11 cellular contexts compared by ENCODE assay signal in the genomic region with DNA sequence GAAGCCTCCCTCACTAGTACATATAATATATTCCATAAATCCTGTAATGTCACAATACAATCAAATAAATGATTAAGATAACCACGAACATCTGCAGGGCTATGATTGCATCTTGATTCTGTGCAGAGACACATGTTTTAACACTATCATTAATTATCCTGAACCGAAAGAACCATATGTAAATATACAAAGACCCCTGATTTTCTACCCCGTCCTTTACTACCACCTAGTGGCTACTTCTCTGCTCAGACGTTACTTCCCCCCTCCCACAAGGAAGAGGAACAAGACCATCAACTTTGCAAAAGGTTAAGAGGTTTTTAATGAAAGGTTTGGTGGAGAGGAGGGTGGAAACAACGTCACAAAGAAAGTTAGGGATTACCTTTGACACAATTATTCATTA.
DNase-seq lines count a peak whose midpoint lies in the region; ATAC-seq, FAIRE-seq and TF ChIP-seq lines count a peak whose summit lies in the region.
"Had no signal": no experiment of that assay in that cellular context is flagged by ENCODE, and none has a peak within 500 bp of the region (broad histone marks: within the 10 kb centered on the region; RNA-seq: fewer than 3 reads in every experiment).

No MANE protein-coding gene starts in this region.

- TF ChIP-seq CTCF in SK-N-SH (IDR thresholded peaks at IDR 0.05) (peak; percentile 45), H1 (IDR thresholded peaks at IDR 0.05; ENCODE audit: control extremely low read depth in 1 of 3, insufficient read depth in 1 of 3, low read depth in 1 of 3, low read length in 3 of 3) (peak in 2 of 3 experiments; percentile 46 to 51; a peak in 3 of 4 replicates), stomach (IDR thresholded peaks at IDR 0.05) (peak in 4 of 7 experiments; percentile 8 to 20 (median 16)), colonic mucosa (IDR thresholded peaks at IDR 0.05) (no peak), endothelial cell (IDR thresholded peaks at IDR 0.05; ENCODE audit: unreplicated experiment) (no peak)

- no peaks in the 10 kb centered on the region for H3K9me3 ChIP-seq in SK-N-SH
- no peaks in the 10 kb centered on the region for H3K9me3 ChIP-seq in H1 (ENCODE audit: insufficient read depth in 2 of 2, low read depth in 1 of 2, low read length in 1 of 2)
- H3K9me3 ChIP-seq in stomach, result no peaks in the 10 kb centered on the region
- H3K9me3 ChIP-seq in colonic mucosa, result no peaks in the 10 kb centered on the region
- H3K9me3 ChIP-seq: prostate gland, thoracic aorta had no signal

- no peak overlapping the region for H2BK12ac ChIP-seq in H1 (ENCODE audit: low read depth, low read length)

- no peak overlapping the region for H3K4ac ChIP-seq in H1 (replicated peaks; ENCODE audit: insufficient read length, low read depth, low read length)

- no peak overlapping the region for H3K4me3 Mint-ChIP-seq in endothelial cell (ENCODE audit: unreplicated experiment)

- no peak overlapping the region for H3K56ac ChIP-seq in H1 (replicated peaks; ENCODE audit: insufficient read length, low read depth, low read length)

- no peaks in the 10 kb centered on the region for H3K27me3 Mint-ChIP-seq in endothelial cell (ENCODE audit: unreplicated experiment)

- H3K4me2 ChIP-seq in SK-N-SH, result no peak overlapping the region
- no peak overlapping the region for H3K4me2 ChIP-seq in H1 (ENCODE audit: insufficient read depth in 1 of 2, low read depth in 2 of 2, low read length in 2 of 2)

- H4K8ac ChIP-seq in H1 (ENCODE audit: extremely low read depth, insufficient read depth, low read length), result no peak overlapping the region

- ATAC-seq in SK-N-SH treated with all-trans-retinoic acid at 6 μM for 48 hours, result no peak

- H3K27ac Mint-ChIP-seq in endothelial cell (ENCODE audit: unreplicated experiment), result no peak overlapping the region

- H3K4me3 ChIP-seq in SK-N-SH (ENCODE audit: low read depth in 2 of 2, low read length in 1 of 2) (peak overlapping the region in 1 of 2 experiments; percentile 16; a peak in 1 of 4 replicates), H1 (ENCODE audit: extremely low read depth in 1 of 4, insufficient read depth in 2 of 4, low read depth in 3 of 4, low read length in 4 of 4) (no peak overlapping the region), stomach (no peak overlapping the region), colonic mucosa (no peak overlapping the region)
- H3K4me3 ChIP-seq: prostate gland, thoracic aorta had no signal

- peak; percentile 9 for DNase-seq in SK-N-SH
- DNase-seq in NCI-H1694 (lab: John Stamatoyannopoulos, UW), result peak; percentile 1
- no peak for DNase-seq in H1 (ENCODE audit: low read depth in 1 of 2, low spot score in 2 of 2)
- DNase-seq in stomach, result no peak
- DNase-seq in LoVo (ENCODE audit: low spot score), result no peak
- DNase-seq in colonic mucosa, result no peak
- DNase-seq in endothelial cell (ENCODE audit: low spot score), result no peak
- DNase-seq: effector memory CD4-positive, alpha-beta T cell had no signal

- H3K27ac ChIP-seq in SK-N-SH (ENCODE audit: low read depth in 2 of 2, low read length in 1 of 2) (no peak overlapping the region), H1 (ENCODE audit: low read depth, low read length) (no peak overlapping the region), stomach (no peak overlapping the region), colonic mucosa (no peak overlapping the region)
- H3K27ac ChIP-seq: prostate gland, thoracic aorta had no signal

- H2BK120ac ChIP-seq in H1 (replicated peaks; ENCODE audit: low read depth, low read length), result no peak overlapping the region

- H3F3A ChIP-seq in SK-N-SH (replicated peaks; ENCODE audit: insufficient read depth), result no peaks in the 10 kb centered on the region

- no peak overlapping the region for H3K23ac ChIP-seq in H1 (ENCODE audit: insufficient read length)

- TF ChIP-seq POLR2A in H1 (IDR thresholded peaks at IDR 0.05; ENCODE audit: control extremely low read depth in 1 of 2, low read depth in 2 of 2, low read length in 2 of 2) (no peak), stomach (IDR thresholded peaks at IDR 0.05) (no peak)

- H3K18ac ChIP-seq in H1 (ENCODE audit: extremely low read depth, low read length), result no peak overlapping the region

- no peaks in the 10 kb centered on the region for H3K36me3 Mint-ChIP-seq in endothelial cell (ENCODE audit: low read depth, unreplicated experiment)

- no peaks in the 10 kb centered on the region for H3K9me2 ChIP-seq in SK-N-SH

- H3K27me3 ChIP-seq in SK-N-SH (ENCODE audit: insufficient read depth) (peaks cover 53% of the 10 kb centered on the region), H1 (replicated peaks in 1 of 4; ENCODE audit: control insufficient read depth in 3 of 4, extremely low read depth in 1 of 4, insufficient read depth in 3 of 4, low read length in 3 of 4) (no peaks in the 10 kb centered on the region), stomach (no peaks in the 10 kb centered on the region), colonic mucosa (no peaks in the 10 kb centered on the region)

- no peak overlapping the region for H2BK20ac ChIP-seq in H1 (ENCODE audit: low read length)

- H3K4me1 Mint-ChIP-seq in endothelial cell (ENCODE audit: unreplicated experiment), result peaks cover 9% of the 10 kb centered on the region

- TF ChIP-seq EP300 in SK-N-SH (IDR thresholded peaks at IDR 0.05; ENCODE audit: borderline replicate concordance in 1 of 2, low read depth in 1 of 2, low read length in 1 of 2), result no peak
- no peak for TF ChIP-seq EP300 in H1 (IDR thresholded peaks at IDR 0.05; ENCODE audit: borderline replicate concordance in 1 of 2, low read depth in 2 of 2, low read length in 2 of 2)
- TF ChIP-seq EP300 in stomach (IDR thresholded peaks at IDR 0.05), result no peak

- 0 out of 2 replicates have a peak, but pooled peaks cover 5% of the 10 kb centered on the region for H4K20me1 ChIP-seq in SK-N-SH (ENCODE audit: insufficient read depth)
- H4K20me1 ChIP-seq in H1 (replicated peaks in 1 of 2; ENCODE audit: control insufficient read depth in 1 of 2, insufficient read depth in 2 of 2, low read length in 2 of 2), result no peaks in the 10 kb centered on the region

- H3K4me1 ChIP-seq in SK-N-SH (ENCODE audit: control insufficient read depth in 1 of 2, insufficient read depth in 2 of 2, low read depth in 1 of 2, low read length in 1 of 2) (no peaks in the 10 kb centered on the region), H1 (replicated peaks in 1 of 4; ENCODE audit: control insufficient read depth in 3 of 4, insufficient read depth in 4 of 4, low read length in 3 of 4) (peaks cover 0 to 3% (median 1%) of the 10 kb centered on the region in 4 experiments; a peak in 3 of 7 replicates), stomach (peaks cover 0 to 23% (median 0%) of the 10 kb centered on the region in 4 donors), colonic mucosa (no peaks in the 10 kb centered on the region)
- H3K4me1 ChIP-seq: prostate gland had no signal

- H2AFZ ChIP-seq in SK-N-SH (ENCODE audit: low read depth), result no peak overlapping the region
- no peak overlapping the region for H2AFZ ChIP-seq in H1 (ENCODE audit: low read length)

- no peak overlapping the region for H2BK15ac ChIP-seq in H1 (ENCODE audit: low read length)

- H3K14ac ChIP-seq in H1 (ENCODE audit: insufficient read length), result no peak overlapping the region

- peak; percentile 39 for TF ChIP-seq RAD21 in SK-N-SH (IDR thresholded peaks at IDR 0.05; ENCODE audit: low read length)
- TF ChIP-seq RAD21 in H1 (IDR thresholded peaks at IDR 0.05 in 1 of 2, conservative IDR thresholded peaks at IDR 0.05 in 1 of 2; ENCODE audit: low read depth in 2 of 2, low read length in 2 of 2), result peak; percentile 65 to 73

- no peaks in the 10 kb centered on the region for H3K79me1 ChIP-seq in H1 (ENCODE audit: low read depth, low read length)

- peak; percentile 91 for FAIRE-seq in H1 (lab: Jason Lieb, UNC)

- H3K36me3 ChIP-seq in SK-N-SH (replicated peaks in 1 of 2; ENCODE audit: control insufficient read depth in 1 of 2, insufficient read depth in 2 of 2, low read length in 1 of 2) (no peaks in the 10 kb centered on the region), H1 (ENCODE audit: control insufficient read depth in 2 of 4, insufficient read depth in 4 of 4, low read length in 3 of 4) (no peaks in the 10 kb centered on the region), stomach (no peaks in the 10 kb centered on the region), colonic mucosa (no peaks in the 10 kb centered on the region)
- H3K36me3 ChIP-seq: prostate gland, thoracic aorta had no signal

- no peaks in the 10 kb centered on the region for H3K9me3 Mint-ChIP-seq in endothelial cell (ENCODE audit: unreplicated experiment)

- H4K91ac ChIP-seq in H1 (replicated peaks; ENCODE audit: insufficient read length, low read length), result no peak overlapping the region

- H3K79me2 ChIP-seq in SK-N-SH (ENCODE audit: insufficient read depth), result no peaks in the 10 kb centered on the region
- H3K79me2 ChIP-seq in H1 (ENCODE audit: control insufficient read depth in 1 of 2, insufficient read depth in 2 of 2, low read length in 2 of 2), result no peaks in the 10 kb centered on the region

- no peak overlapping the region for H2AK5ac ChIP-seq in H1 (ENCODE audit: low read depth, low read length)

- H3K23me2 ChIP-seq in H1 (ENCODE audit: low read depth, low read length), result no peaks in the 10 kb centered on the region

- POLR2A ChIA-PET in SK-N-SH (lab: Yijun Ruan, JAX) (no interaction called here), H1 (lab: Charles Lee; ENCODE audit: partially characterized antibody) (no interaction called here)

- CTCF ChIA-PET in SK-N-SH (lab: Yijun Ruan, JAX) (interaction anchor here (1.5 kb wide), 1 partner anchor 16 kb away, joined by 3 read pairs; no protein-coding TSS in a partner anchor), H1 (lab: Charles Lee; ENCODE audit: partially characterized antibody) (interaction anchor here (0.5 to 4.3 kb wide), 24 partner anchors 9 to 243 kb away, joined by 3 to 38 read pairs (median 3); no protein-coding TSS in a partner anchor)

- intact Hi-C loops in stomach (cut with DNase I; ENCODE audit: low total_unique reads) (no loop called here), colonic mucosa (cut with DNase I) (no loop called here)

- H3K9ac ChIP-seq in SK-N-SH (no peak overlapping the region), H1 (replicated peaks in 1 of 4; ENCODE audit: extremely low read depth in 1 of 4, low read depth in 3 of 4, low read length in 3 of 4) (no peak overlapping the region), colonic mucosa (ENCODE audit: low read depth in 2 of 2, low read length in 2 of 2) (no peak overlapping the region)

- H4K5ac ChIP-seq in H1 (ENCODE audit: insufficient read length, low read depth, low read length), result no peak overlapping the region

- H2BK5ac ChIP-seq in H1 (ENCODE audit: low read depth, low read length), result no peak overlapping the region

- 4% methylated on average over 5 of the region's 5 CpGs for WGBS in SK-N-SH (ENCODE audit: low lambda C conversion rate)
- 23% methylated on average over 5 of the region's 5 CpGs; no CpG with 5 or more reads in 1 of the 2 experiments for WGBS in H1 (ENCODE audit: extremely low coverage in 1 of 2, insufficient coverage in 1 of 2, insufficient read length in 1 of 2, insufficient replicate concordance in 2 of 2, low coverage in 1 of 2, low lambda C conversion rate in 2 of 2, missing lambda C conversion rate in 1 of 2), 2 experiments
- 3 to 9% (median 8%) methylated on average over 5 of the region's 5 CpGs for WGBS in stomach, 5 donors

TF ChIP-seq in SK-N-SH, 30 proteins besides CTCF, POLR2A, EP300 and RAD21 (continues in another document):
- no peak for TF ChIP-seq TCF12 (IDR thresholded peaks at IDR 0.05)

TF ChIP-seq in H1, 55 proteins besides CTCF, POLR2A, EP300 and RAD21 (continues in another document):
- TF ChIP-seq CBX8 (IDR thresholded peaks at IDR 0.05; ENCODE audit: borderline replicate concordance, low read depth, low read length), result no peak

Comparison
In these comparisons a context has a peak if more than half of its experiments do, and no peak if none do; other contexts are left out.
1. DNase-seq: peak in SK-N-SH (single experiment) and NCI-H1694 (single experiment); none in H1 (0 of 2), stomach (single experiment), LoVo (single experiment), colonic mucosa (single experiment) and endothelial cell (single experiment).
2. CTCF ChIP-seq: peak in SK-N-SH (single experiment), H1 (2 of 3) and stomach (4 of 7); none in colonic mucosa (single experiment) and endothelial cell (single experiment).